ENCODE assay signal across 11 cellular contexts in genomic region chr20:48711696-48712464, GRCh38.
DNase-seq lines count a peak whose midpoint lies in the region; ATAC-seq and TF ChIP-seq lines count a peak whose summit lies in the region.
"Had no signal": no experiment of that assay in that cellular context is flagged by ENCODE, and none has a peak within 500 bp of the region (broad histone marks: within the 10 kb centered on the region; RNA-seq: fewer than 3 reads in every experiment).

No MANE protein-coding gene starts in this region.

- H3K4me3 ChIP-seq in dorsolateral prefrontal cortex, result no peak overlapping the region
- H3K4me3 ChIP-seq: pancreas, SJSA1 had no signal

- DNase-seq in stimulated activated naive CD8-positive, alpha-beta T cell treated with anti-CD3 and anti-CD28 coated beads, Interleukin-15, amount 100 ng/mL, for 72 hours, result no peak
- no peak for DNase-seq in dorsolateral prefrontal cortex
- no peak for DNase-seq in stimulated activated CD8-positive, alpha-beta memory T cell treated with anti-CD3 and anti-CD28 coated beads, Interleukin-4, amount 100 ng/mL, for 48 hours
- DNase-seq in NCI-H1930 (lab: John Stamatoyannopoulos, UW), result no peak
- DNase-seq in D341Med (ENCODE audit: low spot score), result no peak
- DNase-seq: amniotic stem cell had no signal

- H3K4me3 Mint-ChIP-seq in stimulated activated naive CD8-positive, alpha-beta T cell treated with anti-CD3 and anti-CD28 coated beads, Interleukin-15, Interleukin-2, amounts not matched to agents 100 ng/mL and 50 ng/mL, for 24 hours, result peak overlapping the region; percentile 13
- H3K4me3 Mint-ChIP-seq in stimulated activated naive CD8-positive, alpha-beta T cell treated with anti-CD3 and anti-CD28 coated beads, Interleukin-15, amount 100 ng/mL, for 72 hours, result no peak overlapping the region
- peak overlapping the region; percentile 24 to 94 (median 67) for H3K4me3 Mint-ChIP-seq in IgD-negative memory B cell

- peaks cover 73% of the 10 kb centered on the region for H3K4me1 Mint-ChIP-seq in stimulated activated naive CD8-positive, alpha-beta T cell treated with anti-CD3 and anti-CD28 coated beads, Interleukin-15, Interleukin-2, amounts not matched to agents 100 ng/mL and 50 ng/mL, for 24 hours (ENCODE audit: low read depth)
- peaks cover 76% of the 10 kb centered on the region for H3K4me1 Mint-ChIP-seq in stimulated activated naive CD8-positive, alpha-beta T cell treated with anti-CD3 and anti-CD28 coated beads, Interleukin-15, amount 100 ng/mL, for 72 hours
- H3K4me1 Mint-ChIP-seq in IgD-negative memory B cell, result peaks cover 58 to 68% (median 63%) of the 10 kb centered on the region in 3 donors

- no peak for TF ChIP-seq CTCF in dorsolateral prefrontal cortex (IDR thresholded peaks at IDR 0.05 in 54 of 56, conservative IDR thresholded peaks at IDR 0.05 in 2 of 56; ENCODE audit: low read depth in 1 of 56, partially characterized antibody in 56 of 56)

- peak overlapping the region in 57 of 59 donors; percentile 18 to 100 (median 97) for H3K27ac ChIP-seq in dorsolateral prefrontal cortex
- H3K27ac ChIP-seq: pancreas, SJSA1 had no signal

- intact Hi-C loops in dorsolateral prefrontal cortex (cut with DNase I), result no loop called here

- H3K27me3 ChIP-seq in dorsolateral prefrontal cortex, result no peaks in the 10 kb centered on the region
- H3K27me3 ChIP-seq: pancreas, SJSA1 had no signal

- H3K36me3 Mint-ChIP-seq in stimulated activated naive CD8-positive, alpha-beta T cell treated with anti-CD3 and anti-CD28 coated beads, Interleukin-15, Interleukin-2, amounts not matched to agents 100 ng/mL and 50 ng/mL, for 24 hours (ENCODE audit: low read depth), result peaks cover 48% of the 10 kb centered on the region
- peaks cover 8% of the 10 kb centered on the region for H3K36me3 Mint-ChIP-seq in IgD-negative memory B cell

- no peaks in the 10 kb centered on the region for H3K9me3 Mint-ChIP-seq in stimulated activated naive CD8-positive, alpha-beta T cell treated with anti-CD3 and anti-CD28 coated beads, Interleukin-15, Interleukin-2, amounts not matched to agents 100 ng/mL and 50 ng/mL, for 24 hours
- no peaks in the 10 kb centered on the region for H3K9me3 Mint-ChIP-seq in stimulated activated naive CD8-positive, alpha-beta T cell treated with anti-CD3 and anti-CD28 coated beads, Interleukin-15, amount 100 ng/mL, for 72 hours
- H3K9me3 Mint-ChIP-seq in IgD-negative memory B cell, result peaks cover 0 to 3% (median 0%) of the 10 kb centered on the region in 3 donors

- no peak for ATAC-seq in stimulated activated naive CD8-positive, alpha-beta T cell treated with anti-CD3 and anti-CD28 coated beads, Interleukin-15, amount 100 ng/mL, for 72 hours
- no peak for ATAC-seq in HG02763 (IDR thresholded peaks at IDR 0.05; ENCODE audit: unreplicated experiment)

- H3K27ac Mint-ChIP-seq in stimulated activated naive CD8-positive, alpha-beta T cell treated with anti-CD3 and anti-CD28 coated beads, Interleukin-15, Interleukin-2, amounts not matched to agents 100 ng/mL and 50 ng/mL, for 24 hours, result peak overlapping the region; percentile 63
- no peak overlapping the region for H3K27ac Mint-ChIP-seq in stimulated activated naive CD8-positive, alpha-beta T cell treated with anti-CD3 and anti-CD28 coated beads, Interleukin-15, amount 100 ng/mL, for 72 hours
- peak overlapping the region; percentile 66 to 94 (median 91) for H3K27ac Mint-ChIP-seq in IgD-negative memory B cell

- H3K27me3 Mint-ChIP-seq in stimulated activated naive CD8-positive, alpha-beta T cell treated with anti-CD3 and anti-CD28 coated beads, Interleukin-15, Interleukin-2, amounts not matched to agents 100 ng/mL and 50 ng/mL, for 24 hours, result no peaks in the 10 kb centered on the region
- no peaks in the 10 kb centered on the region for H3K27me3 Mint-ChIP-seq in stimulated activated naive CD8-positive, alpha-beta T cell treated with anti-CD3 and anti-CD28 coated beads, Interleukin-15, amount 100 ng/mL, for 72 hours
- H3K27me3 Mint-ChIP-seq in IgD-negative memory B cell, result no peaks in the 10 kb centered on the region

Comparison
In these comparisons a context has a peak if more than half of its experiments do, and no peak if none do; other contexts are left out.
1. H3K27ac Mint-ChIP-seq: peak in stimulated activated naive CD8-positive, alpha-beta T cell treated with anti-CD3 and anti-CD28 coated beads, Interleukin-15, Interleukin-2, amounts not matched to agents 100 ng/mL and 50 ng/mL, for 24 hours (single experiment) and IgD-negative memory B cell (3 of 3); none in stimulated activated naive CD8-positive, alpha-beta T cell treated with anti-CD3 and anti-CD28 coated beads, Interleukin-15, amount 100 ng/mL, for 72 hours (0 of 2).
2. H3K4me3 Mint-ChIP-seq: peak in stimulated activated naive CD8-positive, alpha-beta T cell treated with anti-CD3 and anti-CD28 coated beads, Interleukin-15, Interleukin-2, amounts not matched to agents 100 ng/mL and 50 ng/mL, for 24 hours (single experiment) and IgD-negative memory B cell (4 of 4); none in stimulated activated naive CD8-positive, alpha-beta T cell treated with anti-CD3 and anti-CD28 coated beads, Interleukin-15, amount 100 ng/mL, for 72 hours (0 of 2).